13 cellular contexts compared by ENCODE assay signal in genomic region chr11:12119502-12119901, GRCh38. TPM values are rescaled to one million over a fixed set of nuclear protein-coding genes. Genes with fewer than 3 reads are reported as not detected.
DNase-seq lines count a peak whose midpoint lies in the region; ATAC-seq lines count a peak whose summit lies in the region.
"Had no signal": no experiment of that assay in that cellular context is flagged by ENCODE, and none has a peak within 500 bp of the region (broad histone marks: within the 10 kb centered on the region; RNA-seq: fewer than 3 reads in every experiment).

No MANE protein-coding gene starts in this region.

- peaks cover 14 to 38% of the 10 kb centered on the region in 2 donors for H3K4me1 Mint-ChIP-seq in immature natural killer cell

- no peak overlapping the region for H3K4me3 Mint-ChIP-seq in immature natural killer cell
- H3K4me3 Mint-ChIP-seq: activated CD4-positive, alpha-beta memory T cell treated with anti-CD3 and anti-CD28 coated beads, Interleukin-2, amount 10 ng/mL, durations not matched to agents 7 days and 5 days; activated naive CD4-positive, alpha-beta T cell treated with anti-CD3 and anti-CD28 coated beads for 36 hours had no signal

- H3K36me3 ChIP-seq in duodenal mucosa (ENCODE audit: control insufficient read depth in 1 of 2, insufficient read depth in 2 of 2, low read length in 2 of 2), result peaks cover 0 to 6% of the 10 kb centered on the region in 2 donors

- no peak for ATAC-seq in HG02798 (IDR thresholded peaks at IDR 0.05; ENCODE audit: poor library complexity, unreplicated experiment)

- H3K36me3 Mint-ChIP-seq in immature natural killer cell, result peaks cover 0 to 18% (median 5%) of the 10 kb centered on the region in 3 donors

- H3K27me3 Mint-ChIP-seq in immature natural killer cell (ENCODE audit: low read depth in 3 of 3), result peaks cover 0 to 4% (median 3%) of the 10 kb centered on the region in 3 donors
- H3K27me3 Mint-ChIP-seq: activated CD4-positive, alpha-beta memory T cell treated with anti-CD3 and anti-CD28 coated beads, Interleukin-2, amount 10 ng/mL, durations not matched to agents 7 days and 5 days had no signal

- H3K4me1 ChIP-seq in duodenal mucosa (ENCODE audit: control insufficient read depth in 1 of 2, insufficient read depth in 2 of 2, low read length in 2 of 2), result peaks cover 24 to 29% of the 10 kb centered on the region in 2 donors

- H3K27me3 ChIP-seq in duodenal mucosa (ENCODE audit: control insufficient read depth in 1 of 2, insufficient read depth in 2 of 2, low read length in 2 of 2), result no peaks in the 10 kb centered on the region

- DNase-seq in NCI-H2029 (lab: John Stamatoyannopoulos, UW) (peak; percentile 18), NCI-H2029 treated with DMSO at 0.1 percent for 48 hours (lab: John Stamatoyannopoulos, UW) (no peak), NCI-H2196 (lab: John Stamatoyannopoulos, UW; ENCODE audit: unreplicated experiment) (peak; percentile 20), NCI-H748 treated with DMSO at 0.1 percent for 48 hours (lab: John Stamatoyannopoulos, UW) (no peak), immature natural killer cell (no peak)
- DNase-seq: activated CD4-positive, alpha-beta memory T cell treated with anti-CD3 and anti-CD28 coated beads, Interleukin-2, amount 10 ng/mL, durations not matched to agents 7 days and 5 days; activated naive CD4-positive, alpha-beta T cell treated with anti-CD3 and anti-CD28 coated beads for 36 hours; MM.1S; posterior cingulate gyrus; stimulated activated CD4-positive, alpha-beta T cell treated with anti-CD3 and anti-CD28 coated beads, Interleukin-4, amount 100 ng/mL, for 24 hours had no signal

- no peaks in the 10 kb centered on the region for H3K9me3 Mint-ChIP-seq in immature natural killer cell
- H3K9me3 Mint-ChIP-seq: activated CD4-positive, alpha-beta memory T cell treated with anti-CD3 and anti-CD28 coated beads, Interleukin-2, amount 10 ng/mL, durations not matched to agents 7 days and 5 days; activated naive CD4-positive, alpha-beta T cell treated with anti-CD3 and anti-CD28 coated beads for 36 hours had no signal

- no peak overlapping the region for H3K9ac ChIP-seq in duodenal mucosa (ENCODE audit: low read depth in 1 of 2, low read length in 2 of 2)

- H3K27ac ChIP-seq in duodenal mucosa (ENCODE audit: low read depth, low read length) (peak overlapping the region; percentile 34), temporal lobe (ENCODE audit: low read depth, low read length) (peak overlapping the region; percentile 36)

- no peak overlapping the region for H3K4me3 ChIP-seq in duodenal mucosa (ENCODE audit: low read depth in 1 of 2, low read length in 2 of 2)

- H3K27ac Mint-ChIP-seq in immature natural killer cell, result no peak overlapping the region
- H3K27ac Mint-ChIP-seq: activated CD4-positive, alpha-beta memory T cell treated with anti-CD3 and anti-CD28 coated beads, Interleukin-2, amount 10 ng/mL, durations not matched to agents 7 days and 5 days; activated naive CD4-positive, alpha-beta T cell treated with anti-CD3 and anti-CD28 coated beads for 36 hours had no signal

- H3K9me3 ChIP-seq in duodenal mucosa (ENCODE audit: control insufficient read depth in 1 of 2, low read length in 2 of 2), result no peaks in the 10 kb centered on the region

RNA-seq across cellular contexts. Expression of gene MICAL2, which starts 9.1 kb away (rescaled TPM):
- total RNA-seq in temporal lobe, result 12.3 TPM
- 10 to 100 TPM in 2 of 3 donors, 1 to 10 TPM in 1; 7.0 to 35.0 (median 10.1) TPM for polyA plus RNA-seq in immature natural killer cell

Comparison
In these comparisons a context has a peak if more than half of its experiments do, and no peak if none do; other contexts are left out.
1. DNase-seq: peak in NCI-H2029 (single experiment) and NCI-H2196 (single experiment); none in NCI-H2029 treated with DMSO at 0.1 percent for 48 hours (single experiment), NCI-H748 treated with DMSO at 0.1 percent for 48 hours (single experiment) and immature natural killer cell (0 of 3).